In the genomic region with DNA sequence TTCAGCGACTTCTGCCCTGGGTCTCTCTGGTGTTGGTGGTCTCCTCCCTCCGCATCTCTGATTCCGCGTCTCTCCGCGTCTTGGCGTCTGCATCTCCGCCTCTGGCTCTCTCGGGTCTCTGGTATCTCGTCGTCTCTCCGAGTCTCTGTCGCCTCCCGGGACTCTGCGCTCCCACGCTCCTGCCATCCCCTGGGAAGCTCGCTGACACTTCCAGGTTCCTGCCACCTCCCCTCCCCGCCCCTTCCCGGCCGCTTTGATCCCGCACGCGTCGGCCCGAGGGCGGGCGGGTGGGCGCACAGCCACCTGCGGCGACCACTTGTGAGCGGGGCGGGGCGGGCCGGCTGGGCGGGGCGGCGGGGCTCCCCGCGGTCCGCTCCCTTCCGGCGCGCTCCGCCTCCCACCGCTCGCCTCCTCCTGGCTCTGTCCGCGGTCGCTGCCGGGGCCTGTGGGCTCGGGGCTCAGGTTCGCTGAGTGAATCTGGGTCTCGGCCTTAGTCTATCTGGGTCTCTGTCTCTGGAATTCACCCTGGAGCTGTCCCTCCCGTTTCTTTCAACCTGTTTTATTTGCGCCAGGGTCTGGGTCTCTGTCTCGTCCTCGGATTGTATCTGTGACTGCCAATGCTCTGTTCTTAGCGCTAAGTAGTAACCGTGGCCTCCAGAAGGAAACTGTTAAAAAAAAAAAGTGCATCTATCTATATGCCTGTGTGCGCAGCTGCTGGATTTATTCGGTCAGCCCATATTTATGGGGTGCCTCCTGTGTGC, we compare ENCODE assay signal across 8 cellular contexts. TPM values are rescaled to one million over a fixed set of nuclear protein-coding genes. Genes with fewer than 3 reads are reported as not detected.
A peak's percentile ranks its signal among the peaks of the same experiment; 100 is the strongest.
DNase-seq lines count a peak whose midpoint lies in the region; ATAC-seq and TF ChIP-seq lines count a peak whose summit lies in the region.

No MANE protein-coding gene starts in this region.

- no peaks in the 10 kb centered on the region for H3K36me3 Mint-ChIP-seq in nephron progenitor cell (ENCODE audit: low read depth)

- ATAC-seq in GM18498 (IDR thresholded peaks at IDR 0.05; ENCODE audit: unreplicated experiment) (peak; percentile 26), HG03378 (IDR thresholded peaks at IDR 0.05; ENCODE audit: unreplicated experiment) (no peak), GM21619 (IDR thresholded peaks at IDR 0.05; ENCODE audit: unreplicated experiment) (no peak)

- DNase-seq in ACHN (peak; percentile 63), NCI-H2227 (lab: John Stamatoyannopoulos, UW; ENCODE audit: unreplicated experiment) (peak; percentile 55), fibroblast of villous mesenchyme (ENCODE audit: low read depth) (peak; percentile 63), nephron progenitor cell (peak; percentile 81)
- DNase-seq in activated T-cell treated with anti-CD3 and anti-CD28 coated beads, Interleukin-2, amount 50 U/mL, for 48 hours, result peak; percentile 75 to 77

- H3K9me3 Mint-ChIP-seq in nephron progenitor cell, result no peaks in the 10 kb centered on the region

- H3K4me1 Mint-ChIP-seq in nephron progenitor cell, result peaks cover 37% of the 10 kb centered on the region

- peak overlapping the region; percentile 79 for H3K4me3 ChIP-seq in fibroblast of villous mesenchyme (ENCODE audit: low read depth, low read length)

- TF ChIP-seq CTCF in fibroblast of villous mesenchyme (IDR thresholded peaks at IDR 0.05; ENCODE audit: insufficient read depth, low read depth, low read length), result no peak
- TF ChIP-seq CTCF in nephron progenitor cell (IDR thresholded peaks at IDR 0.05), result no peak

- peaks cover 55% of the 10 kb centered on the region for H3K27me3 Mint-ChIP-seq in nephron progenitor cell (ENCODE audit: low read depth, poor library complexity)

- H3K4me3 Mint-ChIP-seq in nephron progenitor cell, result peak overlapping the region; percentile 93

- peak overlapping the region; percentile 91 for H3K27ac Mint-ChIP-seq in nephron progenitor cell

- in situ Hi-C loops in ACHN (cut with HindIII; ENCODE audit: low pct_ligation_motif_present, low pct_unique_long_range_greater_than_20kb, low sequenced_read_pairs), result no loop called here

RNA-seq across cellular contexts. Expression of a gene that starts 2.6 kb away (rescaled TPM):
- total RNA-seq in fibroblast of villous mesenchyme, result not detected in 2 replicates

RNA-seq across cellular contexts. Expression of a gene that starts 8.2 kb away (rescaled TPM):
- total RNA-seq in fibroblast of villous mesenchyme, result not detected in 2 replicates

RNA-seq across cellular contexts. Expression of a gene that starts 25.7 kb away (rescaled TPM):
- 5.5 and 12.5 TPM in 2 replicates for total RNA-seq in fibroblast of villous mesenchyme

RNA-seq across cellular contexts. Expression of a gene that starts 36.3 kb away (rescaled TPM):
- 5.6 and 6.1 TPM in 2 replicates for total RNA-seq in fibroblast of villous mesenchyme

RNA-seq across cellular contexts. Expression of a gene that starts 39.0 kb away (rescaled TPM):
- not detected in 2 replicates for total RNA-seq in fibroblast of villous mesenchyme
